8 cellular contexts compared by ENCODE assay signal in genomic region chr20:63520939-63521601, GRCh38. TPM values are rescaled to one million over a fixed set of nuclear protein-coding genes. Genes with fewer than 3 reads are reported as not detected.
DNase-seq lines count a peak whose midpoint lies in the region; ATAC-seq, FAIRE-seq and TF ChIP-seq lines count a peak whose summit lies in the region.

No MANE protein-coding gene starts in this region.

- under 1% methylated on average over 65 of the region's 67 CpGs for WGBS in right cardiac atrium
- WGBS in psoas muscle, 3 donors: 6 to 9% (median 6%) methylated on average over 53 to 67 of the region's 67 CpGs

- H3K36me3 ChIP-seq in psoas muscle (ENCODE audit: insufficient read depth in 1 of 2, low read depth in 1 of 2): peaks cover 0 to 18% of the 10 kb centered on the region in 2 donors

- H3K4me3 ChIP-seq in right cardiac atrium (ENCODE audit: low read length): peak overlapping the region; percentile 80
- H3K4me3 ChIP-seq in psoas muscle: peak overlapping the region; percentile 80

- H3K27ac ChIP-seq in angular gyrus (ENCODE audit: low read depth, low read length) (peak overlapping the region; percentile 92), right cardiac atrium (ENCODE audit: low read length) (peak overlapping the region; percentile 1), psoas muscle (peak overlapping the region; percentile 87)

- TF ChIP-seq CTCF in psoas muscle (IDR thresholded peaks at IDR 0.05): no peak

- H3K4me1 ChIP-seq in right cardiac atrium (ENCODE audit: control insufficient read depth, insufficient read depth, low read length): peaks cover 5% of the 10 kb centered on the region
- peaks cover 19% of the 10 kb centered on the region for H3K4me1 ChIP-seq in psoas muscle

- H3K9me3 ChIP-seq in right cardiac atrium (ENCODE audit: control insufficient read depth, low read length): no peaks in the 10 kb centered on the region
- no peaks in the 10 kb centered on the region for H3K9me3 ChIP-seq in psoas muscle

- intact Hi-C loops in right cardiac atrium (cut with DNase I) (loop anchor here in 1 of 4 donors (5.0 kb wide), 1 partner anchor 79 kb away; no protein-coding TSS in a partner anchor), psoas muscle (cut with DNase I) (loop anchor here (1.0 to 2.0 kb wide), 2 partner anchors 24 to 25 kb away; no protein-coding TSS in a partner anchor)

- H3K27me3 ChIP-seq in right cardiac atrium (ENCODE audit: control insufficient read depth, insufficient read depth) (no peaks in the 10 kb centered on the region), psoas muscle (ENCODE audit: insufficient read depth in 3 of 3, low read length in 2 of 3) (no peaks in the 10 kb centered on the region)

- ATAC-seq in GM19468 (IDR thresholded peaks at IDR 0.05; ENCODE audit: extremely low read depth, unreplicated experiment) (peak; percentile 7), right cardiac atrium (peak; percentile 57 to 67), psoas muscle (peak; percentile 41 to 48 (median 42))

- FAIRE-seq in urothelium cell line (lab: Jason Lieb, UNC): peak; percentile 76

- DNase-seq in COLO668 (lab: John Stamatoyannopoulos, UW; ENCODE audit: unreplicated experiment) (peak; percentile 94), HT1080 (ENCODE audit: low read depth) (peak; percentile 63), SW480 (ENCODE audit: low spot score) (peak; percentile 83), right cardiac atrium (peak; percentile 82 to 92 (median 89)), psoas muscle (peak; percentile 66 to 86), urothelium cell line (ENCODE audit: low spot score) (peak; percentile 86)

RNA-seq across cellular contexts. Expression of gene PPDPF, which starts 0.5 kb away (rescaled TPM):
- 35.3 and 143 TPM in 2 replicates for total RNA-seq in HT1080 (2014; rRNA removed; shearing (Covaris generic))
- polyA plus RNA-seq in HT1080 (2015; cell fraction: cytosol; rRNA removed): 528 and 606 TPM in 2 replicates
- 69.3 and 69.9 TPM in 2 replicates for polyA plus RNA-seq in HT1080 (2015; cell fraction: nucleus; rRNA removed)
- total RNA-seq in right cardiac atrium (100 to 1,000 TPM; 143 to 244 (median 223) TPM), psoas muscle (100 to 1,000 TPM; 130 to 198 (median 155) TPM)
- polyA plus RNA-seq in right cardiac atrium (276 TPM), psoas muscle (100 to 1,000 TPM; 134 to 158 (median 142) TPM)

RNA-seq across cellular contexts. Expression of gene PTK6, which starts 16.1 kb away (rescaled TPM):
- not detected in 2 replicates for total RNA-seq in HT1080 (2014; rRNA removed; shearing (Covaris generic))
- 0.07 TPM in 1 of 2 replicates, not detected in the other for polyA plus RNA-seq in HT1080 (2015; cell fraction: cytosol; rRNA removed)
- polyA plus RNA-seq in HT1080 (2015; cell fraction: nucleus; rRNA removed): 0.20 TPM in 1 of 2 replicates, not detected in the other
- total RNA-seq in right cardiac atrium: under 1 TPM in 2 of 4 donors, not detected in 2; 0.09 to 0.15 TPM
- polyA plus RNA-seq in right cardiac atrium: 0.14 TPM
- total RNA-seq in psoas muscle: under 1 TPM in 1 of 4 donors, not detected in 3; 0.06 TPM
- under 1 TPM in 2 of 3 donors, not detected in 1; 0.04 TPM for polyA plus RNA-seq in psoas muscle

RNA-seq across cellular contexts. Expression of gene EEF1A2, which starts 22.2 kb away (rescaled TPM):
- total RNA-seq in HT1080 (2014; rRNA removed; shearing (Covaris generic)): 203 and 276 TPM in 2 replicates
- 204 and 213 TPM in 2 replicates for polyA plus RNA-seq in HT1080 (2015; cell fraction: cytosol; rRNA removed)
- 149 and 175 TPM in 2 replicates for polyA plus RNA-seq in HT1080 (2015; cell fraction: nucleus; rRNA removed)
- 1,000 to 10,000 TPM in 1 of 4 donors, 100 to 1,000 TPM in 3; 701 to 1,033 (median 894) TPM for total RNA-seq in right cardiac atrium
- polyA plus RNA-seq in right cardiac atrium: 952 TPM
- 1,000 to 10,000 TPM; 1,781 to 2,126 (median 2,004) TPM for total RNA-seq in psoas muscle
- polyA plus RNA-seq in psoas muscle: 1,000 to 10,000 TPM in 2 of 3 donors, 100 to 1,000 TPM in 1; 952 to 1,898 (median 1,229) TPM

RNA-seq across cellular contexts. Expression of gene SRMS, which starts 26.5 kb away (rescaled TPM):
- total RNA-seq in HT1080 (2014; rRNA removed; shearing (Covaris generic)): not detected in 2 replicates
- not detected in 2 replicates for polyA plus RNA-seq in HT1080 (2015; cell fraction: cytosol; rRNA removed)
- not detected in 2 replicates for polyA plus RNA-seq in HT1080 (2015; cell fraction: nucleus; rRNA removed)
- total RNA-seq in right cardiac atrium (not detected), psoas muscle (not detected)
- polyA plus RNA-seq in right cardiac atrium (not detected), psoas muscle (not detected)

RNA-seq across cellular contexts. Expression of gene FNDC11, which starts 32.9 kb away (rescaled TPM):
- not detected in 2 replicates for total RNA-seq in HT1080 (2014; rRNA removed; shearing (Covaris generic))
- 0.02 and 0.16 TPM in 2 replicates for polyA plus RNA-seq in HT1080 (2015; cell fraction: cytosol; rRNA removed)
- 0.05 and 0.22 TPM in 2 replicates for polyA plus RNA-seq in HT1080 (2015; cell fraction: nucleus; rRNA removed)
- under 1 TPM in 3 of 4 donors, not detected in 1; 0.09 to 0.20 (median 0.17) TPM for total RNA-seq in right cardiac atrium
- polyA plus RNA-seq in right cardiac atrium: 0.14 TPM
- under 1 TPM in 1 of 4 donors, not detected in 3; 0.14 TPM for total RNA-seq in psoas muscle
- under 1 TPM in 2 of 3 donors, not detected in 1; 0.07 to 0.08 TPM for polyA plus RNA-seq in psoas muscle

Comparison
In these comparisons a context has a peak if more than half of its experiments do, and no peak if none do; other contexts are left out.
1. Peak in every context shown above with its lines: DNase-seq, ATAC-seq, H3K4me3 ChIP-seq and H3K27ac ChIP-seq.
2. ATAC-seq: peak in every context shown above with its lines; median percentile 62 in right cardiac atrium; 42 in psoas muscle; 7 in GM19468.
3. H3K27ac ChIP-seq: peak in every context shown above with its lines; median percentile 92 in angular gyrus; 87 in psoas muscle; 1 in right cardiac atrium.